8 cellular contexts compared by ENCODE assay signal in the genomic region with DNA sequence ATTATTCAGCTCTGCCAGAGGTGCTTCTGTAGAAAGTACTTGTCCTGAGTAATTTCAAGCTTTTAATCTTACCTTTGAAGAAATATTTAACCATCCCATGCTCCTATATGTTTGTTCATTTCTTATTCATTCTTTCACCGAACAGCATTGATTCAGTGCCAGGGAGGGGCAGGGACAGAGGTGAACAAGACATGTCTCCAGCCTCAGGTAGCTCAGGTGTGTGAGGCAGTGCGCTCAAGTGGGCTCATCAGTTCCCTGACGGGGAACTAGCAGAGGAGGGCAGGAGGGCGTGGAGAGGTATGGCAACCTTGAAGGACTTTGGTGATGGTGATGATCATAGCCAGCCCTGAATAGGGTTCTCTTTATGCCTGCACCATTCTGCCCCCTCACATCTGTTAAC. TPM values are rescaled to one million over a fixed set of nuclear protein-coding genes. Genes with fewer than 3 reads are reported as not detected.
A peak's percentile ranks its signal among the peaks of the same experiment; 100 is the strongest.
DNase-seq lines count a peak whose midpoint lies in the region; ATAC-seq, FAIRE-seq and TF ChIP-seq lines count a peak whose summit lies in the region.
"Had no signal": no experiment of that assay in that cellular context is flagged by ENCODE, and none has a peak within 500 bp of the region (broad histone marks: within the 10 kb centered on the region; RNA-seq: fewer than 3 reads in every experiment).

No MANE protein-coding gene starts in this region.

- TF ChIP-seq CTCF in RWPE2 (IDR thresholded peaks at IDR 0.05; ENCODE audit: poor library complexity, severe bottlenecking) (no peak), endothelial cell of umbilical vein (IDR thresholded peaks at IDR 0.05; ENCODE audit: extremely low read depth in 1 of 2, insufficient read depth in 1 of 2, low read depth in 1 of 2, low read length in 2 of 2) (no peak), type B pancreatic cell (conservative IDR thresholded peaks at IDR 0.05) (no peak), glutamatergic neuron (IDR thresholded peaks at IDR 0.05; ENCODE audit: partially characterized antibody, unreplicated experiment) (no peak)

- H3K27ac Mint-ChIP-seq in natural killer cell treated with Interleukin-12 subunit alpha and Interleukin-12 subunit beta and Interleukin-15 and Interleukin-18, amount 100 ng/mL, for 72 hours = peak overlapping the region; percentile 31 to 41
- peak overlapping the region; percentile 82 for H3K27ac Mint-ChIP-seq in type B pancreatic cell
- no peak overlapping the region for H3K27ac Mint-ChIP-seq in glutamatergic neuron (ENCODE audit: unreplicated experiment)
- H3K27ac Mint-ChIP-seq: activated CD4-positive, alpha-beta memory T cell treated with anti-CD3 and anti-CD28 coated beads, Interleukin-2, amount 10 ng/mL, durations not matched to agents 7 days and 5 days had no signal

- DNase-seq in RWPE2 (ENCODE audit: low spot score) = no peak
- DNase-seq in endothelial cell of umbilical vein (ENCODE audit: low read depth, low spot score) = no peak
- peak; percentile 42 for DNase-seq in natural killer cell treated with Interleukin-12 subunit alpha and Interleukin-12 subunit beta and Interleukin-15 and Interleukin-18, amount 100 ng/mL, for 72 hours (ENCODE audit: low spot score)
- DNase-seq in type B pancreatic cell (ENCODE audit: extremely low spot score, unreplicated experiment) = no peak
- DNase-seq in glutamatergic neuron = no peak
- no peak for DNase-seq in KBM-7
- DNase-seq: activated CD4-positive, alpha-beta memory T cell treated with anti-CD3 and anti-CD28 coated beads, Interleukin-2, amount 10 ng/mL, durations not matched to agents 7 days and 5 days had no signal

- peaks cover 33% of the 10 kb centered on the region for H3K79me2 ChIP-seq in endothelial cell of umbilical vein (ENCODE audit: control insufficient read depth, insufficient read depth, low read length)

- no peak for TF ChIP-seq POLR2A in endothelial cell of umbilical vein (IDR thresholded peaks at IDR 0.05; ENCODE audit: low read depth, low read length)

- H3K9me3 ChIP-seq in RWPE2 (ENCODE audit: severe bottlenecking) = no peaks in the 10 kb centered on the region
- H3K9me3 ChIP-seq in endothelial cell of umbilical vein (replicated peaks; ENCODE audit: control insufficient read depth, insufficient read depth, low read length) = no peaks in the 10 kb centered on the region

- H3K27me3 Mint-ChIP-seq in natural killer cell treated with Interleukin-12 subunit alpha and Interleukin-12 subunit beta and Interleukin-15 and Interleukin-18, amount 100 ng/mL, for 72 hours = no peaks in the 10 kb centered on the region
- H3K27me3 Mint-ChIP-seq in type B pancreatic cell (no peaks in the 10 kb centered on the region), glutamatergic neuron (ENCODE audit: unreplicated experiment) (peaks cover 4% of the 10 kb centered on the region)
- H3K27me3 Mint-ChIP-seq: activated CD4-positive, alpha-beta memory T cell treated with anti-CD3 and anti-CD28 coated beads, Interleukin-2, amount 10 ng/mL, durations not matched to agents 7 days and 5 days had no signal

- peaks cover 28% of the 10 kb centered on the region for H3K36me3 ChIP-seq in RWPE2 (ENCODE audit: low read depth)
- no peaks in the 10 kb centered on the region for H3K36me3 ChIP-seq in endothelial cell of umbilical vein (ENCODE audit: control insufficient read depth in 2 of 2, extremely low read depth in 1 of 2, insufficient read depth in 2 of 2, low read length in 2 of 2)

- intact Hi-C loops in endothelial cell of umbilical vein (cut with micrococcal nuclease) = loop anchor here (1.0 to 2.0 kb wide), 12 partner anchors 10 to 112 kb away; no protein-coding TSS in a partner anchor

- BruUV-seq in endothelial cell of umbilical vein (replicated peaks; lab: Mats Ljungman, UMichigan) = no TSS peak

- no peaks in the 10 kb centered on the region for H3K36me3 Mint-ChIP-seq in natural killer cell treated with Interleukin-12 subunit alpha and Interleukin-12 subunit beta and Interleukin-15 and Interleukin-18, amount 100 ng/mL, for 72 hours
- H3K36me3 Mint-ChIP-seq in type B pancreatic cell = peaks cover 8% of the 10 kb centered on the region
- no peaks in the 10 kb centered on the region for H3K36me3 Mint-ChIP-seq in glutamatergic neuron (ENCODE audit: unreplicated experiment)

- no peaks in the 10 kb centered on the region for H3K9me1 ChIP-seq in endothelial cell of umbilical vein (replicated peaks; ENCODE audit: control insufficient read depth, extremely low read depth, insufficient read depth, low read length)

- H3K4me3 ChIP-seq in RWPE2 (ENCODE audit: severe bottlenecking) = no peak overlapping the region
- no peak overlapping the region for H3K4me3 ChIP-seq in endothelial cell of umbilical vein (replicated peaks in 1 of 3; ENCODE audit: insufficient read depth in 1 of 3, low read depth in 1 of 3, low read length in 3 of 3)

- H3K27me3 ChIP-seq in RWPE2 (ENCODE audit: insufficient read depth, poor library complexity, severe bottlenecking) (no peaks in the 10 kb centered on the region), endothelial cell of umbilical vein (ENCODE audit: control insufficient read depth in 2 of 2, insufficient read depth in 2 of 2, low read length in 2 of 2) (no peaks in the 10 kb centered on the region)

- H3K4me1 ChIP-seq in RWPE2 (ENCODE audit: insufficient read depth, poor library complexity, severe bottlenecking) = peaks cover 56% of the 10 kb centered on the region
- peaks cover 61% of the 10 kb centered on the region for H3K4me1 ChIP-seq in endothelial cell of umbilical vein (ENCODE audit: control insufficient read depth, extremely low read depth, insufficient read depth, low read length)

- peaks cover 27 to 43% of the 10 kb centered on the region in 2 donors for H3K4me1 Mint-ChIP-seq in natural killer cell treated with Interleukin-12 subunit alpha and Interleukin-12 subunit beta and Interleukin-15 and Interleukin-18, amount 100 ng/mL, for 72 hours (ENCODE audit: low read depth in 2 of 2)
- H3K4me1 Mint-ChIP-seq in type B pancreatic cell (ENCODE audit: unreplicated experiment) (peaks cover 35% of the 10 kb centered on the region), glutamatergic neuron (ENCODE audit: low read depth, unreplicated experiment) (peaks cover 9% of the 10 kb centered on the region)

- in situ Hi-C loops in KBM-7 (cut with MboI; ENCODE audit: low pct_unique_long_range_greater_than_20kb, low sequenced_read_pairs) = no loop called here

- H3K4me2 ChIP-seq in endothelial cell of umbilical vein (ENCODE audit: insufficient read depth, low read length) = peak overlapping the region; percentile 27

- peak overlapping the region; percentile 82 for H3K9ac ChIP-seq in endothelial cell of umbilical vein (replicated peaks; ENCODE audit: extremely low read depth, insufficient read depth, low read length)

- H2AFZ ChIP-seq in endothelial cell of umbilical vein (ENCODE audit: low read depth, low read length) = no peak overlapping the region

- H3K27ac ChIP-seq in RWPE2 (ENCODE audit: poor library complexity, severe bottlenecking) (peak overlapping the region; percentile 99), endothelial cell of umbilical vein (ENCODE audit: insufficient read depth, low read depth, low read length) (peak overlapping the region; percentile 90)

- no peaks in the 10 kb centered on the region for H3K9me3 Mint-ChIP-seq in natural killer cell treated with Interleukin-12 subunit alpha and Interleukin-12 subunit beta and Interleukin-15 and Interleukin-18, amount 100 ng/mL, for 72 hours
- no peaks in the 10 kb centered on the region for H3K9me3 Mint-ChIP-seq in type B pancreatic cell
- no peaks in the 10 kb centered on the region for H3K9me3 Mint-ChIP-seq in glutamatergic neuron (ENCODE audit: unreplicated experiment)
- H3K9me3 Mint-ChIP-seq: activated CD4-positive, alpha-beta memory T cell treated with anti-CD3 and anti-CD28 coated beads, Interleukin-2, amount 10 ng/mL, durations not matched to agents 7 days and 5 days had no signal

- POLR2A ChIA-PET in endothelial cell of umbilical vein (lab: Charles Lee) = interaction anchor here (1.6 to 4.0 kb wide), 2 partner anchors 11 to 90 kb away, joined by 23 to 60 read pairs; a partner anchor contains a TSS

- H4K20me1 ChIP-seq in endothelial cell of umbilical vein (replicated peaks; ENCODE audit: control insufficient read depth, extremely low read depth, insufficient read depth, low read length) = no peaks in the 10 kb centered on the region

- ATAC-seq in RWPE2 (ENCODE audit: low read depth) (no peak; the same call in 2 of the 3 replicates), GM18873 (IDR thresholded peaks at IDR 0.05; ENCODE audit: low FRiP score, unreplicated experiment) (no peak)
- peak in 1 of 2 donors; percentile 20 for ATAC-seq in natural killer cell treated with Interleukin-12 subunit alpha and Interleukin-12 subunit beta and Interleukin-15 and Interleukin-18, amount 100 ng/mL, for 72 hours

- FAIRE-seq in endothelial cell of umbilical vein (lab: Jason Lieb, UNC) = no peak

- H3K4me3 Mint-ChIP-seq in natural killer cell treated with Interleukin-12 subunit alpha and Interleukin-12 subunit beta and Interleukin-15 and Interleukin-18, amount 100 ng/mL, for 72 hours = no peak overlapping the region
- H3K4me3 Mint-ChIP-seq in type B pancreatic cell (no peak overlapping the region), glutamatergic neuron (ENCODE audit: unreplicated experiment) (no peak overlapping the region)
- H3K4me3 Mint-ChIP-seq: activated CD4-positive, alpha-beta memory T cell treated with anti-CD3 and anti-CD28 coated beads, Interleukin-2, amount 10 ng/mL, durations not matched to agents 7 days and 5 days had no signal

- CTCF ChIA-PET in endothelial cell of umbilical vein (lab: Charles Lee) = interaction anchor here (0.8 to 4.6 kb wide), 16 partner anchors 10 to 145 kb away, joined by 3 to 37 read pairs (median 4); a partner anchor contains a TSS

- dilution Hi-C loops in endothelial cell of umbilical vein (cut with MboI; ENCODE audit: extremely low pct_ligation_motif_present, low sequenced_read_pairs) = no loop called here

TF ChIP-seq in endothelial cell of umbilical vein, 7 proteins besides CTCF, POLR2A, EP300 and RAD21 (continues in another document):
- TF ChIP-seq EZH2 (IDR thresholded peaks at IDR 0.05; ENCODE audit: borderline replicate concordance, low read depth, low read length, severe bottlenecking) (no peak), GATA2 (IDR thresholded peaks at IDR 0.05; ENCODE audit: insufficient read depth, insufficient read length, low read depth, low read length) (no peak)

RNA-seq across cellular contexts. Expression of a gene that starts 25.9 kb away (rescaled TPM):
- total RNA-seq in endothelial cell of umbilical vein (105 and 118 TPM in 2 replicates), type B pancreatic cell (ENCODE audit: low replicate concordance) (85.2 and 105 TPM in 2 replicates), glutamatergic neuron (ENCODE audit: unreplicated experiment) (76.2 TPM)
- polyA plus RNA-seq in endothelial cell of umbilical vein = 109 and 115 TPM in 2 replicates
- polyA plus RNA-seq in endothelial cell of umbilical vein (2011; cell fraction: cytosol; rRNA removed) = 84.9 and 98.4 TPM in 2 replicates
- polyA plus RNA-seq in endothelial cell of umbilical vein (2011; cell fraction: nucleus; rRNA removed) = 63.2 and 75.9 TPM in 2 replicates
- 101 and 105 TPM in 2 replicates for polyA plus RNA-seq in endothelial cell of umbilical vein (2012)
- 189 and 212 TPM in 2 replicates for polyA minus RNA-seq in endothelial cell of umbilical vein
- polyA minus RNA-seq in endothelial cell of umbilical vein (2011; cell fraction: cytosol; rRNA and poly(A)+ RNA removed) = 41.4 TPM
- polyA minus RNA-seq in endothelial cell of umbilical vein (2011; cell fraction: nucleus; rRNA and poly(A)+ RNA removed) = 62.9 and 76.6 TPM in 2 replicates
- total RNA-seq in natural killer cell treated with Interleukin-12 subunit alpha and Interleukin-12 subunit beta and Interleukin-15 and Interleukin-18, amount 100 ng/mL, for 72 hours = 10 to 100 TPM; 50.8 to 51.4 TPM
